22 cellular contexts compared by ENCODE assay signal in the genomic region with DNA sequence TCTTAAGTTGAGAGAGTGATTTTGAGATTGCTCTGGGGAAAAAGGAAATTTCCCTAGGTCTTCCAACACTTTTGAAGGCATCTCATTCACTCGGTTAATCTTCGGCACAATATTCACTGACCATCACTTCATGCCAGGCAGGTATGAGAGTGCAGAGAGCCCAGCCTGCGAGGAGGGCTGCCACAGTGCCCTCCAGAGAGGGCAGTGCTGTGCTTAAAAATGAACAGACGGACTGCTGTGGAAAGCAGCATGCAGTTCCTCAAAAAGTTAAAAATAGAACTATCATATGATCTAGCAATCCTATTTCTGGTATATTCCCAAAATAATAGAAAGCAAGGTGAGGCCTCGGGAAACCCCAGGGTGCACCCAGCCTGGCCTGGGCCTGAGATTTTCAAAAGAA.
"Had no signal": no experiment of that assay in that cellular context is flagged by ENCODE, and none has a peak within 500 bp of the region (broad histone marks: within the 10 kb centered on the region; RNA-seq: fewer than 3 reads in every experiment).

No MANE protein-coding gene starts in this region.

- DNase-seq: KBM-7, NCI-H1048, NCI-H1105, NCI-H1417, NCI-H1436 treated with DMSO at 0.1 percent for 48 hours, NCI-H1694, NCI-H1930, NCI-H2081, NCI-H2171, NCI-H226, NCI-H446, NCI-H510A, NCI-H524 treated with DMSO at 0.1 percent for 48 hours, NCI-H69, NCI-H774, RPMI8226, SHP77, SK-N-SH, SW 1271 had no signal

- FAIRE-seq: HTR-8/SVneo, RCC 7860 had no signal

- H3K9me3 ChIP-seq: SK-N-SH had no signal

- H3K4me3 Mint-ChIP-seq: IgD-negative memory B cell had no signal

- H3K27ac Mint-ChIP-seq: IgD-negative memory B cell had no signal

- H3K4me1 Mint-ChIP-seq: IgD-negative memory B cell had no signal

- H3K4me2 ChIP-seq: SK-N-SH had no signal

- H3K9ac ChIP-seq: SK-N-SH had no signal

- H3K36me3 Mint-ChIP-seq: IgD-negative memory B cell had no signal
